In genomic region chr19:5192568-5192967, GRCh38 we compare ENCODE assay signal across 19 cellular contexts.
DNase-seq lines count a peak whose midpoint lies in the region; ATAC-seq, FAIRE-seq and TF ChIP-seq lines count a peak whose summit lies in the region.
"Had no signal": no experiment of that assay in that cellular context is flagged by ENCODE, and none has a peak within 500 bp of the region (broad histone marks: within the 10 kb centered on the region; RNA-seq: fewer than 3 reads in every experiment).

No MANE protein-coding gene starts in this region.

- no peaks in the 10 kb centered on the region for H3K36me3 Mint-ChIP-seq in activated CD4-positive, alpha-beta memory T cell treated with anti-CD3 and anti-CD28 coated beads, Interleukin-2, amount 10 ng/mL, durations not matched to agents 7 days and 5 days (ENCODE audit: low read depth)
- H3K36me3 Mint-ChIP-seq: IgD-negative memory B cell had no signal

- H3K27ac ChIP-seq in HUES64 (ENCODE audit: low read depth, low read length), result peak overlapping the region; percentile 95; the same call in 1 of the 2 replicates
- no peak overlapping the region for H3K27ac ChIP-seq in K562 (ENCODE audit: extremely low read depth, low read depth, low read length)
- peak overlapping the region; percentile 66 for H3K27ac ChIP-seq in iPS-20b (ENCODE audit: low read length)
- H3K27ac ChIP-seq: PC-9 had no signal

- TF ChIP-seq EP300 in K562 (IDR thresholded peaks at IDR 0.05; ENCODE audit: low read length), result no peak

- H4K20me1 ChIP-seq in K562 (replicated peaks; ENCODE audit: control insufficient read depth, insufficient read depth, low read length), result 0 out of 2 replicates have a peak, but pooled peaks cover 3% of the 10 kb centered on the region

- TF ChIP-seq POLR2A in K562 (conservative IDR thresholded peaks at IDR 0.05), result no peak

- H3K9me1 ChIP-seq in K562 (ENCODE audit: control insufficient read depth, insufficient read depth, low read length), result no peaks in the 10 kb centered on the region

- ATAC-seq in K562, result no peak
- ATAC-seq: GM12878 had no signal

- in situ Hi-C loops in K562 (cut with MboI), result no loop called here

- FAIRE-seq in K562 (lab: Jason Lieb, UNC), result no peak
- FAIRE-seq: G401.6, GM12878, GM18507 had no signal

- H3K9ac ChIP-seq in HUES64 (ENCODE audit: low read depth, low read length) (peak overlapping the region; percentile 59; the same call in 1 of the 2 replicates), K562 (ENCODE audit: insufficient read depth in 1 of 2, low read depth in 2 of 2, low read length in 2 of 2) (no peak overlapping the region), iPS-20b (ENCODE audit: low read depth, low read length) (peak overlapping the region; percentile 87; the same call in 1 of the 2 replicates)

- no peak for TF ChIP-seq RAD21 in K562 (CRISPR knock-in tag; conservative IDR thresholded peaks at IDR 0.05 in 1 of 2, IDR thresholded peaks at IDR 0.05 in 1 of 2)

- H3K9me3 Mint-ChIP-seq in activated CD4-positive, alpha-beta memory T cell treated with anti-CD3 and anti-CD28 coated beads, Interleukin-2, amount 10 ng/mL, durations not matched to agents 7 days and 5 days, result peaks cover 2% of the 10 kb centered on the region
- H3K9me3 Mint-ChIP-seq: CD4-positive, alpha-beta T cell had no signal

- 90% methylated on average over 5 of the region's 5 CpGs for WGBS in HUES64
- 36% methylated on average over 5 of the region's 5 CpGs for WGBS in K562 (ENCODE audit: insufficient coverage, low coverage, missing lambda C conversion rate)

- H3K4me2 ChIP-seq in K562 (ENCODE audit: insufficient read depth, low read length), result no peak overlapping the region
- H3K4me2 ChIP-seq: PC-9 had no signal

- no peak overlapping the region for H3K27ac Mint-ChIP-seq in activated CD4-positive, alpha-beta memory T cell treated with anti-CD3 and anti-CD28 coated beads, Interleukin-2, amount 10 ng/mL, durations not matched to agents 7 days and 5 days
- H3K27ac Mint-ChIP-seq: CD4-positive, alpha-beta T cell; IgD-negative memory B cell had no signal

- no peaks in the 10 kb centered on the region for H3K79me2 ChIP-seq in K562 (ENCODE audit: control insufficient read depth, insufficient read depth, low read length)

- no peak for DNase-seq in K562 (ENCODE audit: extremely low read depth in 1 of 4, low spot score in 3 of 4)
- DNase-seq in AML-193 (lab: John Stamatoyannopoulos, UW), result no peak
- no peak for DNase-seq in NCI-H345 treated with DMSO at 0.1 percent for 48 hours (lab: John Stamatoyannopoulos, UW; ENCODE audit: unreplicated experiment)
- no peak for DNase-seq in activated CD4-positive, alpha-beta memory T cell treated with anti-CD3 and anti-CD28 coated beads, Interleukin-2, amount 10 ng/mL, durations not matched to agents 7 days and 5 days
- DNase-seq in NCI-H1930 (lab: John Stamatoyannopoulos, UW), result no peak
- DNase-seq: BE2C; Calu3; CD4-positive, alpha-beta T cell; DMS53; NCI-H2029; NCI-H2171 treated with DMSO at 0.1 percent for 48 hours; NCI-H82; PC-9 had no signal

- H3K27me3 ChIP-seq in HUES64 (ENCODE audit: insufficient read depth, low read length) (no peaks in the 10 kb centered on the region), K562 (ENCODE audit: control insufficient read depth in 2 of 2, insufficient read depth in 2 of 2, low read length in 2 of 2) (peaks cover 5 to 10% of the 10 kb centered on the region in 2 experiments; a peak in 2 of 5 replicates), iPS-20b (ENCODE audit: insufficient read depth, low read length) (no peaks in the 10 kb centered on the region)
- H3K27me3 ChIP-seq: BE2C had no signal

- CTCF ChIA-PET in K562 (lab: Yijun Ruan, JAX; ENCODE audit: low intra/inter-chr PET ratio), result no interaction called here
- CTCF ChIA-PET in activated CD4-positive, alpha-beta memory T cell treated with anti-CD3 and anti-CD28 coated beads, Interleukin-2, amount 10 ng/mL, durations not matched to agents 7 days and 5 days (lab: Charles Lee), result no interaction called here

- no peaks in the 10 kb centered on the region for H3K27me3 Mint-ChIP-seq in activated CD4-positive, alpha-beta memory T cell treated with anti-CD3 and anti-CD28 coated beads, Interleukin-2, amount 10 ng/mL, durations not matched to agents 7 days and 5 days

- no peak overlapping the region for H3K4me3 Mint-ChIP-seq in activated CD4-positive, alpha-beta memory T cell treated with anti-CD3 and anti-CD28 coated beads, Interleukin-2, amount 10 ng/mL, durations not matched to agents 7 days and 5 days
- H3K4me3 Mint-ChIP-seq: CD4-positive, alpha-beta T cell; IgD-negative memory B cell had no signal

- H3K4me1 Mint-ChIP-seq in activated CD4-positive, alpha-beta memory T cell treated with anti-CD3 and anti-CD28 coated beads, Interleukin-2, amount 10 ng/mL, durations not matched to agents 7 days and 5 days, result no peaks in the 10 kb centered on the region

- no peak overlapping the region for H2AFZ ChIP-seq in K562 (ENCODE audit: low read depth, low read length)
- H2AFZ ChIP-seq: PC-9 had no signal

- H3K4me1 ChIP-seq in HUES64 (ENCODE audit: insufficient read depth, low read length) (peaks cover 7% of the 10 kb centered on the region), K562 (replicated peaks in 1 of 2; ENCODE audit: control insufficient read depth in 2 of 2, insufficient read depth in 2 of 2, low read length in 2 of 2) (no peaks in the 10 kb centered on the region; a peak in 1 of 5 replicates), iPS-20b (ENCODE audit: insufficient read depth, low read length) (peaks cover 12% of the 10 kb centered on the region; the same call in 1 of the 2 replicates)
- H3K4me1 ChIP-seq: BE2C had no signal

- TF ChIP-seq CTCF in K562 (IDR thresholded peaks at IDR 0.05 in 2 of 3, conservative IDR thresholded peaks at IDR 0.05 in 1 of 3; ENCODE audit: insufficient read depth in 2 of 3, low read depth in 1 of 3, low read length in 3 of 3), result no peak

- H3K4me3 ChIP-seq in HUES64 (ENCODE audit: low read length) (no peak overlapping the region), K562 (no peak overlapping the region), iPS-20b (ENCODE audit: low read length) (no peak overlapping the region)
- H3K4me3 ChIP-seq: GM12878, PC-9 had no signal

- no TSS peak for BruUV-seq in K562 (replicated peaks; lab: Mats Ljungman, UMichigan)

- H3K9me3 ChIP-seq in HUES64 (ENCODE audit: insufficient read depth, low read depth, low read length) (no peaks in the 10 kb centered on the region), K562 (replicated peaks; ENCODE audit: control insufficient read depth, insufficient read depth, low read depth, low read length) (no peaks in the 10 kb centered on the region), iPS-20b (ENCODE audit: insufficient read depth, low read depth, low read length) (no peaks in the 10 kb centered on the region)
- H3K9me3 ChIP-seq: BE2C had no signal

- H3K36me3 ChIP-seq in HUES64 (ENCODE audit: insufficient read depth, low read length), result no peaks in the 10 kb centered on the region
- no peaks in the 10 kb centered on the region for H3K36me3 ChIP-seq in K562 (ENCODE audit: control insufficient read depth, insufficient read depth, low read length)
- H3K36me3 ChIP-seq in iPS-20b (ENCODE audit: insufficient read depth, low read depth, low read length), result no peaks in the 10 kb centered on the region
- H3K36me3 ChIP-seq: BE2C had no signal

- POLR2A ChIA-PET in K562 (lab: Yijun Ruan, JAX), result interaction anchor here (0.7 kb wide), 1 partner anchor 8 kb away, joined by 4 read pairs; no protein-coding TSS in a partner anchor
- POLR2A ChIA-PET in activated CD4-positive, alpha-beta memory T cell treated with anti-CD3 and anti-CD28 coated beads, Interleukin-2, amount 10 ng/mL, durations not matched to agents 7 days and 5 days (lab: Charles Lee), result no interaction called here

- intact Hi-C loops in K562 (cut with micrococcal nuclease), result no loop called here

TF ChIP-seq in K562, 482 proteins besides CTCF, POLR2A, EP300 and RAD21:
- TF ChIP-seq ESRRA (IDR thresholded peaks at IDR 0.05; ENCODE audit: borderline replicate concordance, low read depth) (peak; percentile 68; the same call in 1 of the 2 replicates), RFX1 (IDR thresholded peaks at IDR 0.05) (peak; percentile 79), HMGN3 (IDR thresholded peaks at IDR 0.05; ENCODE audit: borderline replicate concordance, extremely low read depth, insufficient read length, low read depth, low read length) (no peak), YY1 (IDR thresholded peaks at IDR 0.05; ENCODE audit: borderline replicate concordance in 1 of 3, control insufficient read depth in 1 of 3, extremely low read depth in 1 of 3, insufficient read depth in 3 of 3, insufficient read length in 1 of 3, insufficient replicate concordance in 2 of 3, low read depth in 1 of 3, low read length in 2 of 3) (peak in 1 of 3 experiments; percentile 80), HDAC6 (IDR thresholded peaks at IDR 0.05; ENCODE audit: low read depth, low read length) (no peak)

Comparison
In these comparisons a context has a peak if more than half of its experiments do, and no peak if none do; other contexts are left out.
1. H3K9ac ChIP-seq: peak in HUES64 (single experiment) and iPS-20b (single experiment); none in K562 (0 of 2).